In the genomic region with DNA sequence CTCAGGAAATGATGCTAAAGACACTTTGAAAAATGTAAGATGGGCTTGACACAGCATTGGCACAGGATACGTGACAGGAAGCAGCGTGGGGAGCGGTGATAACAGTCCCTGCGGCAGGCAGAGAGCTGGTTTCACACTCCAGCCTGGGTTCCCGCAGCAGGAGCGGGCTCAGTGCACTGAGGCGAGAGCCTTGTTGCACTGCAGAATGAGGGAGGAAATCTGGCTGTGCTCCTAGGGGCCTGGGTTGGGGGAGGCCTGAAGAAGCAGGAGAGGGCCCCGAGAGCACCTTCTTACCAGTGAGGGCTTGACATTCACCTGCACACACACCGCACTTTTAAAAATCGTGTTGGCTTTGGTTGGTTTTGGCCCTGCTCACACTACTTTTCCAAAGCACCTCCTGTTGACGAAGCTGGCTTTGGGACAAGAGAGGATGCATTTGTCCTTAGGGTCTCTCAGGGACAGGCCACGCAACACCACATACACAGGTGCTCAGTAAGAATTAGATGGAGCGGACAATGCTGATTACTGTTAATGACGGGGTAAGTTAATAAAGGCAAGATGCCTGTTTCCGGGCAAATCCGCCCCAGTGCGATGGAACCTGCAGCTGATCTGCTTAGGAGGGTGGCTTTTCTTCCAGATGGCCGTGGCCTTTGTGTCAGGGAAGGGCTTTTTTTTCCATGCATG, we compare ENCODE assay signal across 8 cellular contexts. TPM values are rescaled to one million over a fixed set of nuclear protein-coding genes. Genes with fewer than 3 reads are reported as not detected.
DNase-seq lines count a peak whose midpoint lies in the region; ATAC-seq and TF ChIP-seq lines count a peak whose summit lies in the region.

No MANE protein-coding gene starts in this region.

- peak overlapping the region; percentile 80 for H3K4me3 Mint-ChIP-seq in activated naive CD4-positive, alpha-beta T cell treated with anti-CD3 and anti-CD28 coated beads, Interleukin-2, amount 50 U/mL, for 24 hours

- no peak for TF ChIP-seq CTCF in mucosa of descending colon (IDR thresholded peaks at IDR 0.05)

- ATAC-seq in Right ventricle myocardium superior (ENCODE audit: poor library complexity) (peak; percentile 66), Right ventricle myocardium inferior (no peak), mucosa of descending colon (peak; percentile 69), GM18907 (IDR thresholded peaks at IDR 0.05; ENCODE audit: unreplicated experiment) (no peak)

- no peaks in the 10 kb centered on the region for H3K9me3 ChIP-seq in mucosa of descending colon

- no peaks in the 10 kb centered on the region for H3K27me3 Mint-ChIP-seq in activated naive CD4-positive, alpha-beta T cell treated with anti-CD3 and anti-CD28 coated beads, Interleukin-2, amount 50 U/mL, for 24 hours

- H3K4me1 ChIP-seq in mucosa of descending colon (ENCODE audit: low read depth), result no peaks in the 10 kb centered on the region

- H3K27ac Mint-ChIP-seq in activated naive CD4-positive, alpha-beta T cell treated with anti-CD3 and anti-CD28 coated beads, Interleukin-2, amount 50 U/mL, for 24 hours, result no peak overlapping the region

- DNase-seq in Right ventricle myocardium superior (peak; percentile 57), Right ventricle myocardium inferior (ENCODE audit: missing footprints) (no peak), mucosa of descending colon (peak; percentile 38 to 73 (median 53)), superior temporal gyrus (ENCODE audit: extremely low spot score) (peak; percentile 22), DMS79 (lab: John Stamatoyannopoulos, UW) (no peak), NCI-H1930 (lab: John Stamatoyannopoulos, UW) (no peak)

- no peaks in the 10 kb centered on the region for H3K36me3 Mint-ChIP-seq in activated naive CD4-positive, alpha-beta T cell treated with anti-CD3 and anti-CD28 coated beads, Interleukin-2, amount 50 U/mL, for 24 hours

- intact Hi-C loops in Right ventricle myocardium superior (cut with DNase I), result no loop called here
- intact Hi-C loops in Right ventricle myocardium inferior (cut with DNase I), result no loop called here
- intact Hi-C loops in mucosa of descending colon (cut with DNase I, micrococcal nuclease), result no loop called here

- H3K36me3 ChIP-seq in mucosa of descending colon (ENCODE audit: low read depth), result no peaks in the 10 kb centered on the region

- peaks cover 15% of the 10 kb centered on the region for H3K4me1 Mint-ChIP-seq in activated naive CD4-positive, alpha-beta T cell treated with anti-CD3 and anti-CD28 coated beads, Interleukin-2, amount 50 U/mL, for 24 hours

- no peak overlapping the region for H3K4me3 ChIP-seq in mucosa of descending colon

- no peaks in the 10 kb centered on the region for H3K9me3 Mint-ChIP-seq in activated naive CD4-positive, alpha-beta T cell treated with anti-CD3 and anti-CD28 coated beads, Interleukin-2, amount 50 U/mL, for 24 hours

RNA-seq across cellular contexts. Expression of gene ARMC2, which starts 49.4 kb away (rescaled TPM):
- 9.5 TPM for total RNA-seq in Right ventricle myocardium superior
- 9.5 TPM for total RNA-seq in Right ventricle myocardium inferior
- 1 to 10 TPM; 3.5 to 5.5 (median 4.8) TPM for total RNA-seq in mucosa of descending colon

Comparison
In these comparisons a context has a peak if more than half of its experiments do, and no peak if none do; other contexts are left out.
1. ATAC-seq: peak in Right ventricle myocardium superior (single experiment) and mucosa of descending colon (single experiment); none in Right ventricle myocardium inferior (single experiment) and GM18907 (single experiment).
2. DNase-seq: peak in Right ventricle myocardium superior (single experiment), mucosa of descending colon (3 of 3) and superior temporal gyrus (single experiment); none in Right ventricle myocardium inferior (single experiment), DMS79 (single experiment) and NCI-H1930 (0 of 2).